Comparison of ENCODE assay signal across 8 cellular contexts in the genomic region with DNA sequence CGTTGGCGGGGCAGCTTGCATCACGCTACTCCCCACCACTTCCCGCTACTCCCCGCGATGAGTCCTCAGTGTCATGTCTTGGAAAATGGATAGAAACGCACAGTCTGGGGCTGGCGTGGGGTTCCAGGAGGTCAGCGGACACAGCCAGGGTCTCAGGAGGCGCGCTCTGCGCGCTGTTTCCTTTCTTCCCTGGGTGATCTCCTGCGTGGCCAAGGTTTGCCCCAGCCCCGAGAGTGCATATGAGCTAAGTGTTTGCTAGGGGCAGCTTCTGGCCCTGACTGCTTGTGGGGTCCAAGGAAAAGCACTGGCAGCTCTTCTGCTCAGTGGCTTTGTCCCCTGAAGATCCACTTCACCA. TPM values are rescaled to one million over a fixed set of nuclear protein-coding genes. Genes with fewer than 3 reads are reported as not detected.
DNase-seq lines count a peak whose midpoint lies in the region; ATAC-seq and TF ChIP-seq lines count a peak whose summit lies in the region.

No MANE protein-coding gene starts in this region.

- WGBS in body of pancreas, 2 donors, result 70 to 74% methylated on average over 13 to 15 of the region's 15 CpGs

- TF ChIP-seq CTCF in body of pancreas (IDR thresholded peaks at IDR 0.05) (no peak), mesothelial cell of epicardium (IDR thresholded peaks at IDR 0.05; ENCODE audit: unreplicated experiment) (no peak)

- DNase-seq in activated naive CD4-positive, alpha-beta T cell treated with anti-CD3 and anti-CD28 coated beads, Interleukin-2, amount 50 U/mL, for 16 hours, result no peak
- DNase-seq in body of pancreas, result peak in 3 of 4 donors; percentile 14 to 21 (median 14)
- DNase-seq in mesothelial cell of epicardium (ENCODE audit: low spot score in 2 of 2, unreplicated experiment in 2 of 2), result no peak
- peak; percentile 42 for DNase-seq in ureter (ENCODE audit: low spot score)
- no peak for DNase-seq in NCI-H2029 treated with DMSO at 0.1 percent for 48 hours (lab: John Stamatoyannopoulos, UW)

- H3K9me3 Mint-ChIP-seq in activated naive CD4-positive, alpha-beta T cell treated with anti-CD3 and anti-CD28 coated beads, Interleukin-2, amount 50 U/mL, for 24 hours, result no peaks in the 10 kb centered on the region
- no peaks in the 10 kb centered on the region for H3K9me3 Mint-ChIP-seq in mesothelial cell of epicardium

- ATAC-seq in body of pancreas (no peak), HG03432 (IDR thresholded peaks at IDR 0.05; ENCODE audit: unreplicated experiment) (no peak), GM19023 (IDR thresholded peaks at IDR 0.05; ENCODE audit: unreplicated experiment) (no peak)

- H3K27ac ChIP-seq in body of pancreas, result peak overlapping the region in 1 of 4 donors; percentile 69

- H3K27me3 ChIP-seq in body of pancreas, result no peaks in the 10 kb centered on the region

- no peaks in the 10 kb centered on the region for H3K36me3 Mint-ChIP-seq in activated naive CD4-positive, alpha-beta T cell treated with anti-CD3 and anti-CD28 coated beads, Interleukin-2, amount 50 U/mL, for 24 hours
- no peaks in the 10 kb centered on the region for H3K36me3 Mint-ChIP-seq in mesothelial cell of epicardium

- peaks cover 43% of the 10 kb centered on the region for H3K4me1 ChIP-seq in body of pancreas

- H3K36me3 ChIP-seq in body of pancreas (replicated peaks in 1 of 2; ENCODE audit: insufficient read depth in 1 of 2, low read depth in 2 of 2), result no peaks in the 10 kb centered on the region

- H3K27me3 Mint-ChIP-seq in activated naive CD4-positive, alpha-beta T cell treated with anti-CD3 and anti-CD28 coated beads, Interleukin-2, amount 50 U/mL, for 24 hours, result no peaks in the 10 kb centered on the region
- H3K27me3 Mint-ChIP-seq in mesothelial cell of epicardium (ENCODE audit: low read depth), result no peaks in the 10 kb centered on the region

- H3K4me3 ChIP-seq in body of pancreas, result no peak overlapping the region

- peaks cover 18% of the 10 kb centered on the region for H3K4me1 Mint-ChIP-seq in activated naive CD4-positive, alpha-beta T cell treated with anti-CD3 and anti-CD28 coated beads, Interleukin-2, amount 50 U/mL, for 24 hours
- peaks cover 42% of the 10 kb centered on the region for H3K4me1 Mint-ChIP-seq in mesothelial cell of epicardium

- peak overlapping the region; percentile 55 for H3K27ac Mint-ChIP-seq in activated naive CD4-positive, alpha-beta T cell treated with anti-CD3 and anti-CD28 coated beads, Interleukin-2, amount 50 U/mL, for 24 hours
- H3K27ac Mint-ChIP-seq in mesothelial cell of epicardium, result peak overlapping the region; percentile 82

- intact Hi-C loops in body of pancreas (cut with DNase I), result no loop called here

- no peak for TF ChIP-seq POLR2A in body of pancreas (IDR thresholded peaks at IDR 0.05)

- peak overlapping the region; percentile 80 for H3K4me3 Mint-ChIP-seq in activated naive CD4-positive, alpha-beta T cell treated with anti-CD3 and anti-CD28 coated beads, Interleukin-2, amount 50 U/mL, for 24 hours
- H3K4me3 Mint-ChIP-seq in mesothelial cell of epicardium, result peak overlapping the region; percentile 54

- H3K9me3 ChIP-seq in body of pancreas, result no peaks in the 10 kb centered on the region

RNA-seq across cellular contexts. Expression of a gene that starts 2.7 kb away (rescaled TPM):
- total RNA-seq in body of pancreas (10 to 100 TPM; 25.4 to 44.8 TPM), mesothelial cell of epicardium (139 to 141 TPM (median 141 TPM) in 3 replicates), ureter (56.0 TPM)

Comparison
In these comparisons a context has a peak if more than half of its experiments do, and no peak if none do; other contexts are left out.
1. DNase-seq: peak in body of pancreas (3 of 4) and ureter (single experiment); none in activated naive CD4-positive, alpha-beta T cell treated with anti-CD3 and anti-CD28 coated beads, Interleukin-2, amount 50 U/mL, for 16 hours (single experiment), mesothelial cell of epicardium (0 of 2) and NCI-H2029 treated with DMSO at 0.1 percent for 48 hours (single experiment).